14 cellular contexts compared by ENCODE assay signal in the genomic region with DNA sequence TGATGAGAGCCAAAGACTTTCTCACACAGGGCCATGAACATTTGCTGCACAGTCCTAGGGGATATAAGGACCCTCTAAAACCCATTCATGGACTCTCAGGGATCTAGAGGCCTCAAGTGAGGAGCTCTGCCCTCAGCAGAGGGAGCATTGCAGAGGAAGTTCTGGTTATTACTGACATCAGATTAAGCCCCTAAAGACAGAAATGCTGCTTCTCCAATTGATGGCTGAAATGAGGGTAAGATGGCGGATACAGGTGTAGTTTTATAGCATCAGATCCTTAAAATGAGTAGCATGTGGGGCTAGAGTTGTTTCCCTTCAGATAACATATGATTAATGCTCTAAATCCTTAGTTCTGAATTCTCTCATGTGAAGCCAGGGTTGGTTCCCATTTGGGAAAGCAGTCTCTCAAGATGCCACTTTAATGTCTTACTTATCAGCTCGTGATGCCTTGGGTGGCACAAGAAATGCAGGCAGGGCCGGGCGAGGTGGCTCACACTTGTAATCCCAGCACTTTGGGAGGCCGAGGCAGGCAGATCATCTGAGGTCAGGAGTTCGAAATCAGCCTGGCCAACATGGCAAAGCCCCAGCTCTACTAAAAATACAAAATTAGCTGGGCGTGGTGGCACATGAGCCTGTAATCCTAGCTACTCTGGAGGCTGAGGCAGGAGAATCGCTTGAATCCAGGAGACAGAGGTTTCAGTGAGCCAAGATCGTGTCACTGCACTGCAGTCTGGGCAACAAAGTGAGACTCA. TPM values are rescaled to one million over a fixed set of nuclear protein-coding genes. Genes with fewer than 3 reads are reported as not detected.
DNase-seq lines count a peak whose midpoint lies in the region; ATAC-seq lines count a peak whose summit lies in the region.
"Had no signal": no experiment of that assay in that cellular context is flagged by ENCODE, and none has a peak within 500 bp of the region (broad histone marks: within the 10 kb centered on the region; RNA-seq: fewer than 3 reads in every experiment).

No MANE protein-coding gene starts in this region.

- POLR2A ChIA-PET in activated CD4-positive, alpha-beta T cell treated with anti-CD3 and anti-CD28 coated beads for 36 hours (lab: Charles Lee) = interaction anchor here (0.6 to 1.8 kb wide), 12 partner anchors 10 to 260 kb away, joined by 3 to 8 read pairs (median 4); no protein-coding TSS in a partner anchor

- peak overlapping the region; percentile 62 for H3K9ac ChIP-seq in SK-N-MC (ENCODE audit: insufficient read length)
- H3K9ac ChIP-seq: parathyroid adenoma had no signal

- intact Hi-C loops in activated CD4-positive, alpha-beta T cell treated with anti-CD3 and anti-CD28 coated beads for 36 hours (cut with DNase I, micrococcal nuclease) = loop anchor here (1.0 to 10.0 kb wide), 5 partner anchors 46 to 1020 kb away; partner anchors contain the start of genes LIAS (in 1 of the 2), RPL9 (in 1 of the 2) and WDR19 (in 1 of the 2)

- no peaks in the 10 kb centered on the region for H3K9me3 Mint-ChIP-seq in activated CD4-positive, alpha-beta T cell treated with anti-CD3 and anti-CD28 coated beads for 36 hours (ENCODE audit: low read depth)
- no peaks in the 10 kb centered on the region for H3K9me3 Mint-ChIP-seq in central memory CD8-positive, alpha-beta T cell
- H3K9me3 Mint-ChIP-seq: endodermal cell had no signal

- H3K36me3 ChIP-seq in SK-N-MC (ENCODE audit: insufficient read depth, low read length) = peaks cover 14% of the 10 kb centered on the region
- H3K36me3 ChIP-seq: ascending aorta had no signal

- H3K27ac ChIP-seq in SK-N-MC = peak overlapping the region; percentile 95
- H3K27ac ChIP-seq: ascending aorta, parathyroid adenoma had no signal

- CTCF ChIA-PET in activated CD4-positive, alpha-beta T cell treated with anti-CD3 and anti-CD28 coated beads for 36 hours (lab: Charles Lee) = interaction anchor here (0.8 to 2.1 kb wide), 15 partner anchors 9 to 121 kb away, joined by 3 to 14 read pairs (median 4); no protein-coding TSS in a partner anchor

- no peaks in the 10 kb centered on the region for H3K27me3 Mint-ChIP-seq in activated CD4-positive, alpha-beta T cell treated with anti-CD3 and anti-CD28 coated beads for 36 hours
- H3K27me3 Mint-ChIP-seq in central memory CD8-positive, alpha-beta T cell = no peaks in the 10 kb centered on the region

- peak overlapping the region; percentile 98 for H3K4me3 Mint-ChIP-seq in activated CD4-positive, alpha-beta T cell treated with anti-CD3 and anti-CD28 coated beads for 36 hours
- peak overlapping the region; percentile 100 for H3K4me3 Mint-ChIP-seq in central memory CD8-positive, alpha-beta T cell
- H3K4me3 Mint-ChIP-seq: endodermal cell had no signal

- H3K4me1 Mint-ChIP-seq in activated CD4-positive, alpha-beta T cell treated with anti-CD3 and anti-CD28 coated beads for 36 hours = peaks cover 57% of the 10 kb centered on the region
- peaks cover 78% of the 10 kb centered on the region for H3K4me1 Mint-ChIP-seq in central memory CD8-positive, alpha-beta T cell

- H3K9me3 ChIP-seq in SK-N-MC (ENCODE audit: low read depth, low read length) = no peaks in the 10 kb centered on the region
- H3K9me3 ChIP-seq: ascending aorta had no signal

- no peak for ATAC-seq in activated CD4-positive, alpha-beta T cell treated with anti-CD3 and anti-CD28 coated beads for 36 hours
- no peak for ATAC-seq in central memory CD8-positive, alpha-beta T cell (replicated peaks; ENCODE audit: extremely low read depth, poor library complexity, severe bottlenecking)
- no peak for ATAC-seq in stimulated activated naive CD8-positive, alpha-beta T cell treated with anti-CD3 and anti-CD28 coated beads, Interleukin-15, Interleukin-2, amounts not matched to agents 100 U/mL and 50 U/mL, for 24 hours
- no peak for ATAC-seq in GM18868 (IDR thresholded peaks at IDR 0.05; ENCODE audit: unreplicated experiment)

- peak; percentile 42 for DNase-seq in activated CD4-positive, alpha-beta T cell treated with anti-CD3 and anti-CD28 coated beads for 36 hours
- DNase-seq in activated CD4-positive, alpha-beta T cell treated with anti-CD3 and anti-CD28 coated beads, Interleukin-2, amount 50 U/mL, for 4 hours = no peak
- DNase-seq in SK-N-MC (ENCODE audit: low read depth, low spot score) = no peak
- peak in 1 of 2 donors; percentile 9 for DNase-seq in central memory CD8-positive, alpha-beta T cell (ENCODE audit: low spot score in 2 of 2)
- peak; percentile 36 for DNase-seq in stimulated activated naive CD8-positive, alpha-beta T cell treated with anti-CD3 and anti-CD28 coated beads, Interleukin-15, Interleukin-2, amounts not matched to agents 100 U/mL and 50 U/mL, for 24 hours
- DNase-seq in NCI-H510A (lab: John Stamatoyannopoulos, UW) = no peak
- DNase-seq in GM19240 (ENCODE audit: insufficient read length, low spot score) = no peak
- DNase-seq: 8988T; endodermal cell; NCI-H2107; stimulated activated CD4-positive, alpha-beta T cell treated with anti-CD3 and anti-CD28 coated beads, Interleukin-4, amount 100 ng/mL, for 1 hour had no signal

- peak overlapping the region; percentile 100 for H3K27ac Mint-ChIP-seq in activated CD4-positive, alpha-beta T cell treated with anti-CD3 and anti-CD28 coated beads for 36 hours
- peak overlapping the region; percentile 100 for H3K27ac Mint-ChIP-seq in central memory CD8-positive, alpha-beta T cell (ENCODE audit: low read depth)
- H3K27ac Mint-ChIP-seq: endodermal cell had no signal

- peak overlapping the region; percentile 51 for H3K4me3 ChIP-seq in SK-N-MC
- H3K4me3 ChIP-seq: ascending aorta had no signal

- H3K36me3 Mint-ChIP-seq in activated CD4-positive, alpha-beta T cell treated with anti-CD3 and anti-CD28 coated beads for 36 hours (ENCODE audit: low read depth) = peaks cover 80% of the 10 kb centered on the region
- H3K36me3 Mint-ChIP-seq in central memory CD8-positive, alpha-beta T cell (ENCODE audit: insufficient read depth) = peaks cover 65% of the 10 kb centered on the region

RNA-seq across cellular contexts. Expression of gene RHOH, which starts 7.9 kb away (rescaled TPM):
- total RNA-seq in activated CD4-positive, alpha-beta T cell treated with anti-CD3 and anti-CD28 coated beads for 36 hours = 10 to 100 TPM; 74.7 to 83.6 TPM
- total RNA-seq: ascending aorta had no signal

Comparison
In these comparisons a context has a peak if more than half of its experiments do, and no peak if none do; other contexts are left out.
1. DNase-seq: peak in activated CD4-positive, alpha-beta T cell treated with anti-CD3 and anti-CD28 coated beads for 36 hours (single experiment) and stimulated activated naive CD8-positive, alpha-beta T cell treated with anti-CD3 and anti-CD28 coated beads, Interleukin-15, Interleukin-2, amounts not matched to agents 100 U/mL and 50 U/mL, for 24 hours (single experiment); none in activated CD4-positive, alpha-beta T cell treated with anti-CD3 and anti-CD28 coated beads, Interleukin-2, amount 50 U/mL, for 4 hours (0 of 2), SK-N-MC (single experiment), NCI-H510A (single experiment) and GM19240 (single experiment).